In the genomic region with DNA sequence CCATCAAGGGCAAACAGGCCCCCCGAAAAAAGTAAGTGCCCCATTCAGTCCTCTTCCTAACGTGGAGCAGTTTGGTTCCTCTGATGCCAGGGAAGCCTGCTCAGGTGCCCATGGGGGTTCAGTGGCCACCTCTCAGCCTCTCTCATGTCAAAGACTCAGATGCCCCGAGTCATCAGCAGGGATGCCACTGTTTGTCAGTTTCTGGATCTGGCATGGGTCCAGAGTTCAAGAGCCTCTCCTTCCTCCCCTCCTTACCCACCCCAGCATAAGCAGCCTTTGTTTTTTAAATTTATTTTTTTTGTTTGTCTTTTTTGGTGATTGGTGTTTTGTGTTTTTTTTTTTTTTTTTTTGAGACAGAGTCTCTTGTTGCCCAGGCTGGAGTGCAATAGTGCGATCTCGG, we compare ENCODE assay signal across 17 cellular contexts.
"Had no signal": no experiment of that assay in that cellular context is flagged by ENCODE, and none has a peak within 500 bp of the region (broad histone marks: within the 10 kb centered on the region; RNA-seq: fewer than 3 reads in every experiment).

No MANE protein-coding gene starts in this region.

- H3K4me3 ChIP-seq: body of pancreas, gastroesophageal sphincter, heart left ventricle, lung, psoas muscle, testis, upper lobe of right lung had no signal

- H3K4me3 Mint-ChIP-seq: activated CD8-positive, alpha-beta T cell treated with anti-CD3 and anti-CD28 coated beads, Interleukin-2, amount 10 ng/mL, durations not matched to agents 7 days and 5 days; activated naive CD8-positive, alpha-beta T cell treated with anti-CD3 and anti-CD28 coated beads, Interleukin-2, amount 10 ng/mL, durations not matched to agents 7 days and 5 days had no signal

- H3K27me3 ChIP-seq: body of pancreas, gastroesophageal sphincter, heart left ventricle, testis, upper lobe of right lung had no signal

- H3K27me3 Mint-ChIP-seq: activated naive CD8-positive, alpha-beta T cell treated with anti-CD3 and anti-CD28 coated beads, Interleukin-2, amount 10 ng/mL, durations not matched to agents 7 days and 5 days had no signal

- H3K27ac Mint-ChIP-seq: activated CD8-positive, alpha-beta T cell treated with anti-CD3 and anti-CD28 coated beads, Interleukin-2, amount 10 ng/mL, durations not matched to agents 7 days and 5 days; activated naive CD8-positive, alpha-beta T cell treated with anti-CD3 and anti-CD28 coated beads, Interleukin-2, amount 10 ng/mL, durations not matched to agents 7 days and 5 days had no signal

- H3K27ac ChIP-seq: heart left ventricle, psoas muscle, upper lobe of right lung had no signal

- H3K9me3 ChIP-seq: body of pancreas, gastroesophageal sphincter, heart left ventricle, psoas muscle, testis, upper lobe of right lung had no signal

- DNase-seq: activated CD4-positive, alpha-beta T cell treated with anti-CD3 and anti-CD28 coated beads for 48 hours; activated CD4-positive, CD25-positive, alpha-beta regulatory T cell; activated CD8-positive, alpha-beta memory T cell treated with anti-CD3 and anti-CD28 coated beads, Interleukin-2, amount 50 U/mL, for 4 hours; activated CD8-positive, alpha-beta T cell treated with anti-CD3 and anti-CD28 coated beads, Interleukin-2, amount 10 ng/mL, durations not matched to agents 7 days and 5 days; activated naive CD8-positive, alpha-beta T cell treated with anti-CD3 and anti-CD28 coated beads, Interleukin-2, amount 10 ng/mL, durations not matched to agents 7 days and 5 days; heart left ventricle; kidney; midbrain; psoas muscle; right cardiac atrium; T-helper 1 cell; T-helper 9 cell; testis; upper lobe of right lung had no signal

- H3K9me3 Mint-ChIP-seq: activated naive CD8-positive, alpha-beta T cell treated with anti-CD3 and anti-CD28 coated beads, Interleukin-2, amount 10 ng/mL, durations not matched to agents 7 days and 5 days had no signal
